In genomic region chr4:37095925-37096324, GRCh38 we compare ENCODE assay signal across 25 cellular contexts.
"Had no signal": no experiment of that assay in that cellular context is flagged by ENCODE, and none has a peak within 500 bp of the region (broad histone marks: within the 10 kb centered on the region; RNA-seq: fewer than 3 reads in every experiment).

No MANE protein-coding gene starts in this region.

- H3K4me3 Mint-ChIP-seq: mesothelial cell of epicardium; naive thymus-derived CD4-positive, alpha-beta T cell; natural killer cell treated with Interleukin-12 subunit alpha and Interleukin-12 subunit beta and Interleukin-15 and Interleukin-18, amount 100 ng/mL, for 72 hours; stimulated activated naive B cell treated with anti-CD40 and anti-IgM and Interleukin-4, amounts not matched to agents 10 μg/mL and 1 μg/mL and 100 μg/mL, for 72 hours had no signal

- H3K27me3 ChIP-seq: left lung, ovary, right atrium auricular region, right lobe of liver, stomach, testis, thyroid gland, transverse colon, upper lobe of left lung had no signal

- H3K4me3 ChIP-seq: hepatocyte, left lung, lower lobe of right lung, ovary, right atrium auricular region, right lobe of liver, stomach, testis, thyroid gland, transverse colon, upper lobe of left lung had no signal

- H3K36me3 ChIP-seq: left lung, lower lobe of right lung, ovary, right atrium auricular region, right lobe of liver, stomach, thyroid gland, transverse colon, upper lobe of left lung had no signal

- H3K4me1 ChIP-seq: left lung, lower lobe of right lung, right atrium auricular region, right lobe of liver, stomach, testis, thyroid gland, upper lobe of left lung had no signal

- H3K9me3 ChIP-seq: left lung, lower lobe of right lung, ovary, right atrium auricular region, right lobe of liver, testis, thyroid gland, transverse colon, upper lobe of left lung had no signal

- H3K36me3 Mint-ChIP-seq: mesothelial cell of epicardium; naive thymus-derived CD4-positive, alpha-beta T cell; natural killer cell treated with Interleukin-12 subunit alpha and Interleukin-12 subunit beta and Interleukin-15 and Interleukin-18, amount 100 ng/mL, for 72 hours; stimulated activated naive B cell treated with anti-CD40 and anti-IgM and Interleukin-4, amounts not matched to agents 10 μg/mL and 1 μg/mL and 100 μg/mL, for 72 hours had no signal

- H3K4me2 ChIP-seq: hepatocyte had no signal

- H2AFZ ChIP-seq: hepatocyte had no signal

- H3K27ac ChIP-seq: hepatocyte, left lung, lower lobe of right lung, ovary, right atrium auricular region, right lobe of liver, stomach, testis, thyroid gland, transverse colon, upper lobe of left lung had no signal

- H3K27ac Mint-ChIP-seq: mesothelial cell of epicardium; natural killer cell treated with Interleukin-12 subunit alpha and Interleukin-12 subunit beta and Interleukin-15 and Interleukin-18, amount 100 ng/mL, for 72 hours; progenitor cell of endocrine pancreas; stimulated activated naive B cell treated with anti-CD40 and anti-IgM and Interleukin-4, amounts not matched to agents 10 μg/mL and 1 μg/mL and 100 μg/mL, for 72 hours had no signal

- H3K27me3 Mint-ChIP-seq: natural killer cell treated with Interleukin-12 subunit alpha and Interleukin-12 subunit beta and Interleukin-15 and Interleukin-18, amount 100 ng/mL, for 72 hours; progenitor cell of endocrine pancreas; stimulated activated naive B cell treated with anti-CD40 and anti-IgM and Interleukin-4, amounts not matched to agents 10 μg/mL and 1 μg/mL and 100 μg/mL, for 72 hours had no signal

- H3K4me1 Mint-ChIP-seq: mesothelial cell of epicardium; naive thymus-derived CD4-positive, alpha-beta T cell; stimulated activated naive B cell treated with anti-CD40 and anti-IgM and Interleukin-4, amounts not matched to agents 10 μg/mL and 1 μg/mL and 100 μg/mL, for 72 hours had no signal

- DNase-seq: islet precursor cell; left cardiac atrium; left lung; lower lobe of right lung; mammary epithelial cell; mesendoderm; naive thymus-derived CD4-positive, alpha-beta T cell; ovary; right lobe of liver; stimulated activated CD4-positive, alpha-beta T cell treated with anti-CD3 and anti-CD28 coated beads, Interleukin-12 subunit alpha, Interleukin-12 subunit beta, amount 100 ng/mL, for 4 hours; stimulated activated CD4-positive, alpha-beta T cell treated with anti-CD3 and anti-CD28 coated beads, Interleukin-15, amount 100 ng/mL, for 24 hours; stimulated activated CD4-positive, alpha-beta T cell treated with anti-CD3 and anti-CD28 coated beads, Interleukin-2, amount 100 ng/mL, for 24 hours; stimulated activated CD4-positive, alpha-beta T cell treated with anti-CD3 and anti-CD28 coated beads, Interleukin-4, amount 100 ng/mL, for 1 hour; stimulated activated naive B cell treated with anti-CD40 and anti-IgM and Interleukin-4, amounts not matched to agents 10 μg/mL and 1 μg/mL and 100 μg/mL, for 72 hours; stimulated activated naive CD8-positive, alpha-beta T cell treated with anti-CD3 and anti-CD28 coated beads, Interleukin-15, Interleukin-2, amounts not matched to agents 100 U/mL and 50 U/mL, for 24 hours; stomach; testis; thyroid gland; transverse colon; upper lobe of left lung had no signal

- H3K9me3 Mint-ChIP-seq: stimulated activated naive B cell treated with anti-CD40 and anti-IgM and Interleukin-4, amounts not matched to agents 10 μg/mL and 1 μg/mL and 100 μg/mL, for 72 hours had no signal
